ENCODE assay signal across 19 cellular contexts in genomic region chr9:1129382-1129781, GRCh38.
A peak's percentile ranks its signal among the peaks of the same experiment; 100 is the strongest.
DNase-seq lines count a peak whose midpoint lies in the region; ATAC-seq and TF ChIP-seq lines count a peak whose summit lies in the region.
"Had no signal": no experiment of that assay in that cellular context is flagged by ENCODE, and none has a peak within 500 bp of the region (broad histone marks: within the 10 kb centered on the region; RNA-seq: fewer than 3 reads in every experiment).

No MANE protein-coding gene starts in this region.

- DNase-seq in WTC11 (ENCODE audit: low spot score) (no peak), mesendoderm (peak; percentile 9), endothelial cell (ENCODE audit: low spot score) (no peak), A172 (ENCODE audit: low spot score) (no peak)
- DNase-seq: ACHN; BE2C; C1 segment of cervical spinal cord; CD4-positive, CD25-positive, alpha-beta regulatory T cell; CD8-positive, alpha-beta memory T cell; COR-L47; DMS 273 treated with DMSO at 0.1 percent for 48 hours; DMS79; GDM1; KG1 had no signal

- H3K4me3 ChIP-seq in HUES48 (ENCODE audit: low read depth, low read length) (0 out of 2 replicates have a peak overlapping the region, but pooled peaks have one; percentile 1), iPS-18a (ENCODE audit: low read length) (peak overlapping the region; percentile 22), mesendoderm (ENCODE audit: low read length) (no peak overlapping the region)
- H3K4me3 ChIP-seq: HAP-1 had no signal

- no peak overlapping the region for H3K4ac ChIP-seq in mesendoderm (ENCODE audit: low read depth, low read length)

- no peak overlapping the region for H3K56ac ChIP-seq in mesendoderm (ENCODE audit: low read length)

- CTCF ChIA-PET in WTC11 (lab: Charles Lee), result interaction anchor here (1.5 kb wide), 1 partner anchor 272 kb away, joined by 3 read pairs; no protein-coding TSS in a partner anchor

- no peak overlapping the region for H4K5ac ChIP-seq in mesendoderm (ENCODE audit: low read length)

- H3K36me3 ChIP-seq in HUES48 (ENCODE audit: control insufficient read depth, insufficient read depth, low read length) (no peaks in the 10 kb centered on the region), iPS-18a (ENCODE audit: control insufficient read depth, low read depth, low read length) (no peaks in the 10 kb centered on the region), mesendoderm (ENCODE audit: control insufficient read depth, insufficient read depth, low read length) (no peaks in the 10 kb centered on the region)
- H3K36me3 ChIP-seq: BE2C, HAP-1 had no signal

- TF ChIP-seq CTCF in WTC11 (IDR thresholded peaks at IDR 0.05) (no peak), endothelial cell (IDR thresholded peaks at IDR 0.05; ENCODE audit: unreplicated experiment) (no peak)

- H3K79me2 ChIP-seq in mesendoderm (ENCODE audit: control insufficient read depth, insufficient read depth, low read length), result no peaks in the 10 kb centered on the region

- POLR2A ChIA-PET in WTC11 (lab: Charles Lee), result no interaction called here

- no CpG with 5 or more reads among the region's 4 CpGs for WGBS in mesendoderm (ENCODE audit: extremely low coverage, insufficient coverage, low lambda C conversion rate)

- H3K18ac ChIP-seq in mesendoderm (ENCODE audit: low read length), result no peak overlapping the region

- no peak overlapping the region for H2BK120ac ChIP-seq in mesendoderm (ENCODE audit: low read depth, low read length)

- H3K27ac ChIP-seq in HUES48 (ENCODE audit: low read depth, low read length) (peak overlapping the region; percentile 72), iPS-18a (ENCODE audit: low read length) (no peak overlapping the region), mesendoderm (ENCODE audit: low read depth, low read length) (no peak overlapping the region)
- H3K27ac ChIP-seq: HL-60 had no signal

- peaks cover 18% of the 10 kb centered on the region for H3K4me1 ChIP-seq in HUES48 (ENCODE audit: control insufficient read depth, insufficient read depth, low read length)
- H3K4me1 ChIP-seq in iPS-18a (ENCODE audit: control insufficient read depth, low read depth, low read length), result peaks cover 19% of the 10 kb centered on the region
- H3K4me1 ChIP-seq in mesendoderm (ENCODE audit: control insufficient read depth, low read depth, low read length), result no peaks in the 10 kb centered on the region
- H3K4me1 ChIP-seq: BE2C, HAP-1 had no signal

- H3K27me3 Mint-ChIP-seq in WTC11 (ENCODE audit: low read depth), result peaks cover 37% of the 10 kb centered on the region
- H3K27me3 Mint-ChIP-seq in endothelial cell (ENCODE audit: unreplicated experiment), result no peaks in the 10 kb centered on the region
- H3K27me3 Mint-ChIP-seq: CD4-positive, CD25-positive, alpha-beta regulatory T cell had no signal

- peaks cover 9% of the 10 kb centered on the region; the same call in 1 of the 2 replicates for H3K27me3 ChIP-seq in HUES48 (ENCODE audit: control insufficient read depth, insufficient read depth, low read length)
- peaks cover 35% of the 10 kb centered on the region for H3K27me3 ChIP-seq in iPS-18a (ENCODE audit: control insufficient read depth, insufficient read depth, low read length)
- H3K27me3 ChIP-seq in mesendoderm (ENCODE audit: insufficient read depth, low read length, poor library complexity), result no peaks in the 10 kb centered on the region
- H3K27me3 ChIP-seq: BE2C had no signal

- peaks cover 24% of the 10 kb centered on the region for H3K4me1 Mint-ChIP-seq in WTC11
- no peaks in the 10 kb centered on the region for H3K4me1 Mint-ChIP-seq in endothelial cell (ENCODE audit: unreplicated experiment)
- H3K4me1 Mint-ChIP-seq: CD4-positive, CD25-positive, alpha-beta regulatory T cell; CD8-positive, alpha-beta memory T cell had no signal

- H3K36me3 Mint-ChIP-seq in WTC11 (peaks cover 8% of the 10 kb centered on the region), endothelial cell (ENCODE audit: low read depth, unreplicated experiment) (no peaks in the 10 kb centered on the region)
- H3K36me3 Mint-ChIP-seq: CD4-positive, CD25-positive, alpha-beta regulatory T cell; CD8-positive, alpha-beta memory T cell had no signal

- 0 out of 2 replicates have a peak overlapping the region, but pooled peaks have one; percentile 16 for H3K4me3 Mint-ChIP-seq in WTC11
- no peak overlapping the region for H3K4me3 Mint-ChIP-seq in endothelial cell (ENCODE audit: unreplicated experiment)
- H3K4me3 Mint-ChIP-seq: CD4-positive, CD25-positive, alpha-beta regulatory T cell; CD8-positive, alpha-beta memory T cell had no signal

- no peak overlapping the region for H2BK15ac ChIP-seq in mesendoderm (replicated peaks; ENCODE audit: low read depth)

- no peak overlapping the region for H3K4me2 ChIP-seq in mesendoderm (ENCODE audit: low read length)

- H3K9me3 Mint-ChIP-seq in WTC11 (peaks cover 19% of the 10 kb centered on the region), endothelial cell (ENCODE audit: unreplicated experiment) (no peaks in the 10 kb centered on the region)

- H3K79me1 ChIP-seq in mesendoderm (ENCODE audit: low read length), result no peaks in the 10 kb centered on the region

- H3K23ac ChIP-seq in mesendoderm (ENCODE audit: low read length), result no peak overlapping the region

- no peak overlapping the region for H3K9ac ChIP-seq in HUES48 (ENCODE audit: low read depth, low read length)
- no peak overlapping the region for H3K9ac ChIP-seq in iPS-18a (ENCODE audit: low read length)
- no peak overlapping the region for H3K9ac ChIP-seq in mesendoderm (ENCODE audit: low read length)

- H4K8ac ChIP-seq in mesendoderm (ENCODE audit: low read depth, low read length), result no peak overlapping the region

- peak; percentile 87 for ATAC-seq in WTC11
- no peak for ATAC-seq in GM18868 (IDR thresholded peaks at IDR 0.05; ENCODE audit: unreplicated experiment)

- H3K9me3 ChIP-seq in HUES48 (ENCODE audit: control insufficient read depth, insufficient read depth, low read length) (no peaks in the 10 kb centered on the region), iPS-18a (ENCODE audit: control insufficient read depth, low read depth, low read length) (peaks cover 3% of the 10 kb centered on the region)
- H3K9me3 ChIP-seq: BE2C, HAP-1 had no signal

- H2AK5ac ChIP-seq in mesendoderm (ENCODE audit: low read length), result no peak overlapping the region

- no peak overlapping the region for H3K27ac Mint-ChIP-seq in WTC11
- no peak overlapping the region for H3K27ac Mint-ChIP-seq in endothelial cell (ENCODE audit: unreplicated experiment)
- H3K27ac Mint-ChIP-seq: CD4-positive, CD25-positive, alpha-beta regulatory T cell; CD8-positive, alpha-beta memory T cell had no signal

- H2BK5ac ChIP-seq in mesendoderm (ENCODE audit: low read length), result no peak overlapping the region

TF ChIP-seq in WTC11, 78 proteins besides CTCF, POLR2A, EP300 and RAD21 (continues in another document):
- TF ChIP-seq, protein P1, sequence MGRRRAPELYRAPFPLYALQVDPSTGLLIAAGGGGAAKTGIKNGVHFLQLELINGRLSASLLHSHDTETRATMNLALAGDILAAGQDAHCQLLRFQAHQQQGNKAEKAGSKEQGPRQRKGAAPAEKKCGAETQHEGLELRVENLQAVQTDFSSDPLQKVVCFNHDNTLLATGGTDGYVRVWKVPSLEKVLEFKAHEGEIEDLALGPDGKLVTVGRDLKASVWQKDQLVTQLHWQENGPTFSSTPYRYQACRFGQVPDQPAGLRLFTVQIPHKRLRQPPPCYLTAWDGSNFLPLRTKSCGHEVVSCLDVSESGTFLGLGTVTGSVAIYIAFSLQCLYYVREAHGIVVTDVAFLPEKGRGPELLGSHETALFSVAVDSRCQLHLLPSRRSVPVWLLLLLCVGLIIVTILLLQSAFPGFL (CRISPR knock-in tag; IDR thresholded peaks at IDR 0.05; ENCODE audit: borderline replicate concordance), result no peak
- TF ChIP-seq ZMAT4 (CRISPR knock-in tag; IDR thresholded peaks at IDR 0.05) (no peak), SP1 (CRISPR knock-in tag; conservative IDR thresholded peaks at IDR 0.05) (no peak), ZSCAN18 (CRISPR knock-in tag; IDR thresholded peaks at IDR 0.05) (no peak), ATF1 (CRISPR knock-in tag; IDR thresholded peaks at IDR 0.05) (no peak), HMGA2 (CRISPR knock-in tag; IDR thresholded peaks at IDR 0.05) (no peak), JUN (CRISPR knock-in tag; IDR thresholded peaks at IDR 0.05) (no peak), PRRX2 (CRISPR knock-in tag; IDR thresholded peaks at IDR 0.05) (no peak)
